ENCODE assay signal across 1 cellular context in genomic region chr7:102464577-102465280, GRCh38.
TF ChIP-seq lines count a peak whose summit lies in the region.

Gene ALKBH4 (minus strand): TSS chr7:102464863. CDS start chr7:102464836, 27 bp downstream.
Gene LRWD1 (plus strand): TSS chr7:102464984. CDS start chr7:102465081, 97 bp downstream.

TF ChIP-seq in K562, 482 proteins besides CTCF, POLR2A, EP300 and RAD21 (continued from another document and continues in another):
- TF ChIP-seq IRF9 (tag; IDR thresholded peaks at IDR 0.05) (no peak), EP400 (IDR thresholded peaks at IDR 0.05) (peak; percentile 77; the same call in 1 of the 2 replicates), MGA (IDR thresholded peaks at IDR 0.05) (no peak), SMAD4 (CRISPR knock-in tag; conservative IDR thresholded peaks at IDR 0.05) (peak; percentile 94), HMGXB4 (CRISPR knock-in tag; IDR thresholded peaks at IDR 0.05) (peak; percentile 67; the same call in 1 of the 2 replicates), ZKSCAN3 (CRISPR knock-in tag; IDR thresholded peaks at IDR 0.05) (no peak), IRF2 (CRISPR knock-in tag; IDR thresholded peaks at IDR 0.05) (no peak), RREB1 (CRISPR knock-in tag; IDR thresholded peaks at IDR 0.05) (0 out of 2 replicates have a peak, but pooled peaks have one; percentile 25), MEIS2 (IDR thresholded peaks at IDR 0.05; ENCODE audit: partially characterized antibody) (peak; percentile 83), CEBPG (CRISPR knock-in tag; IDR thresholded peaks at IDR 0.05) (no peak), CEBPG (tag; conservative IDR thresholded peaks at IDR 0.05 in 1 of 2, IDR thresholded peaks at IDR 0.05 in 1 of 2) (no peak), ZNF253 (CRISPR knock-in tag; conservative IDR thresholded peaks at IDR 0.05) (no peak), TOE1 (IDR thresholded peaks at IDR 0.05; ENCODE audit: borderline replicate concordance) (peak; percentile 39), TOE1 (CRISPR knock-in tag; IDR thresholded peaks at IDR 0.05; ENCODE audit: borderline replicate concordance, low read depth) (0 out of 2 replicates have a peak, but pooled peaks have one; percentile 32), NR4A1 (CRISPR knock-in tag; IDR thresholded peaks at IDR 0.05) (0 out of 2 replicates have a peak, but pooled peaks have one; percentile 8), NR4A1 (tag; IDR thresholded peaks at IDR 0.05) (peak; percentile 17; the same call in 1 of the 2 replicates), CBX1 (IDR thresholded peaks at IDR 0.05; ENCODE audit: low read depth) (peak; percentile 41; the same call in 1 of the 2 replicates), RFX7 (CRISPR knock-in tag; IDR thresholded peaks at IDR 0.05) (no peak), POU5F1 (IDR thresholded peaks at IDR 0.05; ENCODE audit: borderline replicate concordance, low read depth, low read length, partially characterized antibody) (no peak), POLR2H (tag; IDR thresholded peaks at IDR 0.05; ENCODE audit: low read depth) (peak; percentile 74), SIX5 (IDR thresholded peaks at IDR 0.05; ENCODE audit: borderline replicate concordance in 1 of 2, insufficient read depth in 1 of 2, low read depth in 1 of 2, low read length in 2 of 2) (peak; percentile 90), TAF9B (IDR thresholded peaks at IDR 0.05; ENCODE audit: partially characterized antibody) (no peak), KDM1A (IDR thresholded peaks at IDR 0.05) (no peak), ARID1B (IDR thresholded peaks at IDR 0.05) (no peak), RNF219 (CRISPR knock-in tag; IDR thresholded peaks at IDR 0.05) (no peak), SRSF3 (IDR thresholded peaks at IDR 0.05; ENCODE audit: insufficient read depth, low read length) (no peak), MCM5 (IDR thresholded peaks at IDR 0.05; ENCODE audit: low read depth) (no peak), CGGBP1 (CRISPR knock-in tag; IDR thresholded peaks at IDR 0.05) (peak; percentile 80; the same call in 1 of the 2 replicates)
